16 cellular contexts compared by ENCODE assay signal in genomic region chr10:33041783-33042437, GRCh38.
DNase-seq lines count a peak whose midpoint lies in the region; ATAC-seq and TF ChIP-seq lines count a peak whose summit lies in the region.
"Had no signal": no experiment of that assay in that cellular context is flagged by ENCODE, and none has a peak within 500 bp of the region (broad histone marks: within the 10 kb centered on the region; RNA-seq: fewer than 3 reads in every experiment).

No MANE protein-coding gene starts in this region.

- 0 out of 2 replicates have a peak, but pooled peaks cover 4% of the 10 kb centered on the region for H3K9me3 ChIP-seq in OCI-LY7 (ENCODE audit: low read length)
- H3K9me3 ChIP-seq: stomach had no signal

- POLR2A ChIA-PET in OCI-LY7 (lab: Charles Lee), result interaction anchor here (0.6 to 1.3 kb wide), 4 partner anchors 9 to 43 kb away, joined by 3 to 4 read pairs (median 4); no protein-coding TSS in a partner anchor

- no peaks in the 10 kb centered on the region for H3K27me3 Mint-ChIP-seq in stimulated activated naive CD8-positive, alpha-beta T cell treated with anti-CD3 and anti-CD28 coated beads, Interleukin-15, amount 100 ng/mL, for 72 hours
- H3K27me3 Mint-ChIP-seq in effector memory CD8-positive, alpha-beta T cell, result peaks cover 0 to 6% of the 10 kb centered on the region in 2 donors
- H3K27me3 Mint-ChIP-seq in activated naive CD4-positive, alpha-beta T cell treated with anti-CD3 and anti-CD28 coated beads, Interleukin-2, amount 10 ng/mL, durations not matched to agents 7 days and 5 days, result peaks cover 8% of the 10 kb centered on the region

- no peak overlapping the region for H2AFZ ChIP-seq in OCI-LY7 (ENCODE audit: low read length)

- H3K4me2 ChIP-seq in OCI-LY7 (ENCODE audit: low read length), result no peak overlapping the region

- no peak overlapping the region for H3K27ac ChIP-seq in OCI-LY7 (ENCODE audit: low read depth, low read length, poor library complexity, severe bottlenecking)
- H3K27ac ChIP-seq: stomach had no signal

- no peak for TF ChIP-seq CTCF in OCI-LY7 (conservative IDR thresholded peaks at IDR 0.05; ENCODE audit: low read length)

- H3K9me2 ChIP-seq in OCI-LY7 (ENCODE audit: insufficient read depth, low read length), result no peaks in the 10 kb centered on the region

- intact Hi-C loops in Right ventricle myocardium superior (cut with DNase I) (no loop called here), OCI-LY7 (cut with micrococcal nuclease; ENCODE audit: unreplicated experiment) (no loop called here)

- H3K4me3 Mint-ChIP-seq in stimulated activated naive CD8-positive, alpha-beta T cell treated with anti-CD3 and anti-CD28 coated beads, Interleukin-15, amount 100 ng/mL, for 72 hours, result no peak overlapping the region
- H3K4me3 Mint-ChIP-seq in effector memory CD8-positive, alpha-beta T cell, result no peak overlapping the region
- H3K4me3 Mint-ChIP-seq in activated naive CD4-positive, alpha-beta T cell treated with anti-CD3 and anti-CD28 coated beads, Interleukin-2, amount 10 ng/mL, durations not matched to agents 7 days and 5 days, result no peak overlapping the region

- no peaks in the 10 kb centered on the region for H3K4me1 ChIP-seq in OCI-LY7 (ENCODE audit: insufficient read depth, low read length, poor library complexity, severe bottlenecking)
- H3K4me1 ChIP-seq: stomach had no signal

- H3K36me3 Mint-ChIP-seq in effector memory CD8-positive, alpha-beta T cell (ENCODE audit: insufficient read depth), result no peaks in the 10 kb centered on the region
- H3K36me3 Mint-ChIP-seq in activated naive CD4-positive, alpha-beta T cell treated with anti-CD3 and anti-CD28 coated beads, Interleukin-2, amount 10 ng/mL, durations not matched to agents 7 days and 5 days, result no peaks in the 10 kb centered on the region

- ATAC-seq in stimulated activated naive CD8-positive, alpha-beta T cell treated with anti-CD3 and anti-CD28 coated beads, Interleukin-15, amount 100 ng/mL, for 72 hours, result no peak
- no peak for ATAC-seq in stimulated activated naive CD8-positive, alpha-beta T cell treated with anti-CD3 and anti-CD28 coated beads, Interleukin-15, Interleukin-2, amounts not matched to agents 100 U/mL and 50 U/mL, for 24 hours
- ATAC-seq in effector memory CD8-positive, alpha-beta T cell (replicated peaks), result no peak
- ATAC-seq in Right ventricle myocardium superior (ENCODE audit: poor library complexity), result no peak
- ATAC-seq: HCT116, sciatic nerve had no signal

- DNase-seq in stimulated activated naive CD8-positive, alpha-beta T cell treated with anti-CD3 and anti-CD28 coated beads, Interleukin-15, amount 100 ng/mL, for 72 hours, result no peak
- DNase-seq in stimulated activated naive CD8-positive, alpha-beta T cell treated with anti-CD3 and anti-CD28 coated beads, Interleukin-15, Interleukin-2, amounts not matched to agents 100 U/mL and 50 U/mL, for 24 hours, result no peak
- DNase-seq in NCI-H345 (lab: John Stamatoyannopoulos, UW) (peak; percentile 40), Right ventricle myocardium superior (no peak), OCI-LY7 (ENCODE audit: low spot score) (no peak)
- DNase-seq in effector memory CD8-positive, alpha-beta T cell, result no peak
- no peak for DNase-seq in activated naive CD4-positive, alpha-beta T cell treated with anti-CD3 and anti-CD28 coated beads, Interleukin-2, amount 10 ng/mL, durations not matched to agents 7 days and 5 days
- DNase-seq: activated naive CD4-positive, alpha-beta T cell; anterior cingulate cortex; effector CD4-positive, alpha-beta T cell; KBM-7; NCI-H510A; RPMI8226; stomach had no signal

- H3K27ac Mint-ChIP-seq in stimulated activated naive CD8-positive, alpha-beta T cell treated with anti-CD3 and anti-CD28 coated beads, Interleukin-15, amount 100 ng/mL, for 72 hours, result peak overlapping the region; percentile 16 to 23
- peak overlapping the region; percentile 29 to 37 for H3K27ac Mint-ChIP-seq in effector memory CD8-positive, alpha-beta T cell
- H3K27ac Mint-ChIP-seq in activated naive CD4-positive, alpha-beta T cell treated with anti-CD3 and anti-CD28 coated beads, Interleukin-2, amount 10 ng/mL, durations not matched to agents 7 days and 5 days, result no peak overlapping the region

- no peaks in the 10 kb centered on the region for H4K20me1 ChIP-seq in OCI-LY7 (ENCODE audit: insufficient read depth, low read length)

- H3K4me1 Mint-ChIP-seq in stimulated activated naive CD8-positive, alpha-beta T cell treated with anti-CD3 and anti-CD28 coated beads, Interleukin-15, amount 100 ng/mL, for 72 hours, result no peaks in the 10 kb centered on the region
- no peaks in the 10 kb centered on the region for H3K4me1 Mint-ChIP-seq in effector memory CD8-positive, alpha-beta T cell (ENCODE audit: low read depth in 2 of 2)
- H3K4me1 Mint-ChIP-seq in activated naive CD4-positive, alpha-beta T cell treated with anti-CD3 and anti-CD28 coated beads, Interleukin-2, amount 10 ng/mL, durations not matched to agents 7 days and 5 days, result no peaks in the 10 kb centered on the region

- H3K4me3 ChIP-seq in OCI-LY7 (ENCODE audit: low read depth, low read length, poor library complexity, severe bottlenecking), result no peak overlapping the region
- H3K4me3 ChIP-seq: stomach had no signal

- H3K79me2 ChIP-seq in OCI-LY7 (ENCODE audit: insufficient read depth, low read depth, low read length), result no peaks in the 10 kb centered on the region

- no peaks in the 10 kb centered on the region for H3K36me3 ChIP-seq in OCI-LY7 (ENCODE audit: insufficient read depth, low read length)
- H3K36me3 ChIP-seq: stomach had no signal

- BruUV-seq in OCI-LY7 (replicated peaks; lab: Mats Ljungman, UMichigan), result no TSS peak

- no peaks in the 10 kb centered on the region for H3K9me3 Mint-ChIP-seq in stimulated activated naive CD8-positive, alpha-beta T cell treated with anti-CD3 and anti-CD28 coated beads, Interleukin-15, amount 100 ng/mL, for 72 hours
- H3K9me3 Mint-ChIP-seq in effector memory CD8-positive, alpha-beta T cell, result no peaks in the 10 kb centered on the region
- no peaks in the 10 kb centered on the region for H3K9me3 Mint-ChIP-seq in activated naive CD4-positive, alpha-beta T cell treated with anti-CD3 and anti-CD28 coated beads, Interleukin-2, amount 10 ng/mL, durations not matched to agents 7 days and 5 days

- CTCF ChIA-PET in activated naive CD4-positive, alpha-beta T cell treated with anti-CD3 and anti-CD28 coated beads, Interleukin-2, amount 10 ng/mL, durations not matched to agents 7 days and 5 days (lab: Charles Lee), result no interaction called here
- CTCF ChIA-PET in OCI-LY7 (lab: Charles Lee; ENCODE audit: unreplicated experiment), result no interaction called here
